20 cellular contexts compared by ENCODE assay signal in genomic region chr14:49492151-49492550, GRCh38.
"Had no signal": no experiment of that assay in that cellular context is flagged by ENCODE, and none has a peak within 500 bp of the region (broad histone marks: within the 10 kb centered on the region; RNA-seq: fewer than 3 reads in every experiment).

No MANE protein-coding gene starts in this region.

- DNase-seq: Kasumi-1, MV-4-11, NCI-H1048, NCI-H1105, NCI-H1417, NCI-H1436 treated with DMSO at 0.1 percent for 48 hours, NCI-H1694, NCI-H187 treated with DMSO at 0.1 percent for 48 hours, NCI-H2081, NCI-H2107, NCI-H2227 treated with DMSO at 0.1 percent for 48 hours, NCI-H524, NCI-H526 treated with DMSO at 0.1 percent for 48 hours, NCI-H774, SHP77, SK-N-SH, SW 1271 had no signal

- H3K27ac ChIP-seq: KMS-11, RWPE1 had no signal

- H3K9me3 ChIP-seq: SK-N-SH had no signal

- ATAC-seq: K562 had no signal

- H3K4me3 ChIP-seq: K562 had no signal

- H3K9me2 ChIP-seq: SK-N-SH had no signal

- H3K9ac ChIP-seq: KMS-11, SK-N-SH had no signal

- H3K4me2 ChIP-seq: KMS-11, SK-N-SH had no signal
